ENCODE assay signal across 8 cellular contexts in genomic region chr3:72722930-72723726, GRCh38.
DNase-seq lines count a peak whose midpoint lies in the region; ATAC-seq and TF ChIP-seq lines count a peak whose summit lies in the region.

No MANE protein-coding gene starts in this region.

- peak; percentile 93 for ATAC-seq in GM18868 (IDR thresholded peaks at IDR 0.05; ENCODE audit: unreplicated experiment)
- ATAC-seq in heart left ventricle, result peak in 3 of 4 donors; percentile 63 to 79 (median 78)

- DNase-seq in A673 (ENCODE audit: low spot score) (peak; percentile 35), SK-N-SH (no peak), heart left ventricle (no peak), retina (no peak), AML-193 (lab: John Stamatoyannopoulos, UW) (no peak)
- no peak for DNase-seq in activated effector memory CD4-positive, alpha-beta T cell treated with anti-CD3 and anti-CD28 coated beads, Interleukin-2, amount 50 U/mL, for 16 hours
- no peak for DNase-seq in effector CD4-positive, alpha-beta T cell

- H3K79me2 ChIP-seq in SK-N-SH (ENCODE audit: insufficient read depth), result no peaks in the 10 kb centered on the region

- H3K27me3 ChIP-seq in A673 (replicated peaks; ENCODE audit: insufficient read depth, low read depth, low read length, poor library complexity), result no peaks in the 10 kb centered on the region
- H3K27me3 ChIP-seq in SK-N-SH (ENCODE audit: insufficient read depth), result no peaks in the 10 kb centered on the region
- H3K27me3 ChIP-seq in heart left ventricle, result no peaks in the 10 kb centered on the region

- TF ChIP-seq POLR2A in heart left ventricle (IDR thresholded peaks at IDR 0.05), result no peak

- no TSS peak for BruUV-seq in A673 (replicated peaks; lab: Mats Ljungman, UMichigan)

- WGBS in SK-N-SH (ENCODE audit: low lambda C conversion rate), result 58% methylated on average over 8 of the region's 8 CpGs
- WGBS in heart left ventricle, 4 donors, result 56 to 60% (median 58%) methylated on average over 8 of the region's 8 CpGs

- TF ChIP-seq CTCF in A673 (conservative IDR thresholded peaks at IDR 0.05; ENCODE audit: low read depth, low read length) (no peak), SK-N-SH (IDR thresholded peaks at IDR 0.05) (no peak), heart left ventricle (IDR thresholded peaks at IDR 0.05) (no peak)

- peak overlapping the region; percentile 81; the same call in 1 of the 2 replicates for H2AFZ ChIP-seq in SK-N-SH (ENCODE audit: low read depth)

- H3K4me1 ChIP-seq in A673 (ENCODE audit: insufficient read depth, low read length, poor library complexity, severe bottlenecking) (peaks cover 26% of the 10 kb centered on the region), SK-N-SH (ENCODE audit: control insufficient read depth in 1 of 2, insufficient read depth in 2 of 2, low read depth in 1 of 2, low read length in 1 of 2) (peaks cover 2 to 5% of the 10 kb centered on the region in 2 experiments; a peak in 1 of 4 replicates), heart left ventricle (peaks cover 0 to 18% (median 1%) of the 10 kb centered on the region in 12 donors)

- CTCF ChIA-PET in A673 (lab: Charles Lee), result no interaction called here
- CTCF ChIA-PET in SK-N-SH (lab: Yijun Ruan, JAX), result no interaction called here

- TF ChIP-seq EP300 in SK-N-SH (IDR thresholded peaks at IDR 0.05; ENCODE audit: borderline replicate concordance in 1 of 2, low read depth in 1 of 2, low read length in 1 of 2), result no peak

- TF ChIP-seq RAD21 in SK-N-SH (IDR thresholded peaks at IDR 0.05; ENCODE audit: low read length), result no peak

- no peaks in the 10 kb centered on the region for H3K9me2 ChIP-seq in SK-N-SH

- H4K20me1 ChIP-seq in SK-N-SH (ENCODE audit: insufficient read depth), result no peaks in the 10 kb centered on the region

- H3K27ac ChIP-seq in A673 (ENCODE audit: low read depth, low read length, poor library complexity, severe bottlenecking) (peak overlapping the region; percentile 59), SK-N-SH (ENCODE audit: low read depth in 2 of 2, low read length in 1 of 2) (peak overlapping the region in 1 of 2 experiments; percentile 41; a peak in 2 of 4 replicates), heart left ventricle (no peak overlapping the region)

- H3K9ac ChIP-seq in SK-N-SH, result no peak overlapping the region

- H3K9me3 ChIP-seq in A673 (ENCODE audit: low read depth, low read length, poor library complexity, severe bottlenecking), result no peaks in the 10 kb centered on the region
- H3K9me3 ChIP-seq in SK-N-SH, result no peaks in the 10 kb centered on the region
- H3K9me3 ChIP-seq in heart left ventricle, result no peaks in the 10 kb centered on the region

- H3F3A ChIP-seq in SK-N-SH (replicated peaks; ENCODE audit: insufficient read depth), result peaks cover 6% of the 10 kb centered on the region

- peak overlapping the region; percentile 33; the same call in 1 of the 2 replicates for H3K4me2 ChIP-seq in SK-N-SH

- POLR2A ChIA-PET in A673 (lab: Charles Lee; ENCODE audit: low non-redundant PET), result no interaction called here
- POLR2A ChIA-PET in SK-N-SH (lab: Yijun Ruan, JAX), result no interaction called here

- intact Hi-C loops in A673 (cut with micrococcal nuclease; ENCODE audit: unreplicated experiment) (loop anchor here (5.0 kb wide), 1 partner anchor 99 kb away; no protein-coding TSS in a partner anchor), heart left ventricle (cut with DNase I) (no loop called here)

- H3K4me3 ChIP-seq in A673 (ENCODE audit: low read depth, low read length, poor library complexity, severe bottlenecking) (no peak overlapping the region), SK-N-SH (ENCODE audit: low read depth in 2 of 2, low read length in 1 of 2) (no peak overlapping the region), heart left ventricle (no peak overlapping the region)

- H3K36me3 ChIP-seq in A673 (ENCODE audit: insufficient read depth, low read length, poor library complexity, severe bottlenecking) (no peaks in the 10 kb centered on the region), SK-N-SH (replicated peaks in 1 of 2; ENCODE audit: control insufficient read depth in 1 of 2, insufficient read depth in 2 of 2, low read length in 1 of 2) (no peaks in the 10 kb centered on the region), heart left ventricle (no peaks in the 10 kb centered on the region)

TF ChIP-seq in SK-N-SH, 30 proteins besides CTCF, POLR2A, EP300 and RAD21:
- no peak for TF ChIP-seq SMC3 (IDR thresholded peaks at IDR 0.05; ENCODE audit: low read depth, low read length)
- peak; percentile 21; the same call in 1 of the 2 replicates for TF ChIP-seq TCF12 (IDR thresholded peaks at IDR 0.05)
- no peak for TF ChIP-seq FOXJ3 (CRISPR knock-in tag; IDR thresholded peaks at IDR 0.05)
- TF ChIP-seq FOSL2 (IDR thresholded peaks at IDR 0.05; ENCODE audit: borderline replicate concordance, low read depth), result peak; percentile 46; the same call in 1 of the 2 replicates
- no peak for TF ChIP-seq RXRA (IDR thresholded peaks at IDR 0.05; ENCODE audit: borderline replicate concordance, low read depth)
TF ChIP-seq in SK-N-SH: peak in this region for 2.
